2 cellular contexts compared by ENCODE assay signal in the genomic region with DNA sequence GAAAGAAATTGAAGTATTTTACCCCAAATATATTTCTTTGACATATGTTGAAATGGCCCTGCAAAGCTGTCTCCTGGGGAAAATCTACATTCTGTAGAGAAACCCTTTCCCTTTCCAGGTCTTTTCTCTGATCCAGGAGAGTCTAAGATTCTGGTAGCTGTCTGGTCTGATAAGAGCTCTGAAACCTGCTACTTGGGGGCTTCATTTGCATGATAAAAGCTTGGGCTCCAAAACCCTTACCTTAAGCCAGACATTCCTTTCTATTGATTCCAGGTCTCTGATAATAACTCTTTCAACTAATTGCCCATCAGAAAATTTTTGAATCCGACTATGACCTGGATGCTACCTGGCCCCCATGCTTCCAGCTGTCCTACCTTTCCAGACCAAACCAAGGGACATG.
TF ChIP-seq lines count a peak whose summit lies in the region.

No MANE protein-coding gene starts in this region.

TF ChIP-seq in GM23338, 12 proteins besides CTCF, POLR2A, EP300 and RAD21:
- TF ChIP-seq, protein P1, sequence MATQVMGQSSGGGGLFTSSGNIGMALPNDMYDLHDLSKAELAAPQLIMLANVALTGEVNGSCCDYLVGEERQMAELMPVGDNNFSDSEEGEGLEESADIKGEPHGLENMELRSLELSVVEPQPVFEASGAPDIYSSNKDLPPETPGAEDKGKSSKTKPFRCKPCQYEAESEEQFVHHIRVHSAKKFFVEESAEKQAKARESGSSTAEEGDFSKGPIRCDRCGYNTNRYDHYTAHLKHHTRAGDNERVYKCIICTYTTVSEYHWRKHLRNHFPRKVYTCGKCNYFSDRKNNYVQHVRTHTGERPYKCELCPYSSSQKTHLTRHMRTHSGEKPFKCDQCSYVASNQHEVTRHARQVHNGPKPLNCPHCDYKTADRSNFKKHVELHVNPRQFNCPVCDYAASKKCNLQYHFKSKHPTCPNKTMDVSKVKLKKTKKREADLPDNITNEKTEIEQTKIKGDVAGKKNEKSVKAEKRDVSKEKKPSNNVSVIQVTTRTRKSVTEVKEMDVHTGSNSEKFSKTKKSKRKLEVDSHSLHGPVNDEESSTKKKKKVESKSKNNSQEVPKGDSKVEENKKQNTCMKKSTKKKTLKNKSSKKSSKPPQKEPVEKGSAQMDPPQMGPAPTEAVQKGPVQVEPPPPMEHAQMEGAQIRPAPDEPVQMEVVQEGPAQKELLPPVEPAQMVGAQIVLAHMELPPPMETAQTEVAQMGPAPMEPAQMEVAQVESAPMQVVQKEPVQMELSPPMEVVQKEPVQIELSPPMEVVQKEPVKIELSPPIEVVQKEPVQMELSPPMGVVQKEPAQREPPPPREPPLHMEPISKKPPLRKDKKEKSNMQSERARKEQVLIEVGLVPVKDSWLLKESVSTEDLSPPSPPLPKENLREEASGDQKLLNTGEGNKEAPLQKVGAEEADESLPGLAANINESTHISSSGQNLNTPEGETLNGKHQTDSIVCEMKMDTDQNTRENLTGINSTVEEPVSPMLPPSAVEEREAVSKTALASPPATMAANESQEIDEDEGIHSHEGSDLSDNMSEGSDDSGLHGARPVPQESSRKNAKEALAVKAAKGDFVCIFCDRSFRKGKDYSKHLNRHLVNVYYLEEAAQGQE (IDR thresholded peaks at IDR 0.05; ENCODE audit: unreplicated experiment), result no peak
- TF ChIP-seq EZH2phosphoT487 (IDR thresholded peaks at IDR 0.05; ENCODE audit: unreplicated experiment) (no peak), CREB1 (CRISPR knock-in tag; IDR thresholded peaks at IDR 0.05; ENCODE audit: low read depth) (no peak), JUNB (IDR thresholded peaks at IDR 0.05; ENCODE audit: unreplicated experiment) (no peak), POLR2AphosphoS5 (IDR thresholded peaks at IDR 0.05; ENCODE audit: low read depth) (no peak), ZNF114 (CRISPR knock-in tag; IDR thresholded peaks at IDR 0.05) (no peak), ZNF331 (CRISPR knock-in tag; IDR thresholded peaks at IDR 0.05; ENCODE audit: low read depth) (no peak)
- TF ChIP-seq, protein P2, sequence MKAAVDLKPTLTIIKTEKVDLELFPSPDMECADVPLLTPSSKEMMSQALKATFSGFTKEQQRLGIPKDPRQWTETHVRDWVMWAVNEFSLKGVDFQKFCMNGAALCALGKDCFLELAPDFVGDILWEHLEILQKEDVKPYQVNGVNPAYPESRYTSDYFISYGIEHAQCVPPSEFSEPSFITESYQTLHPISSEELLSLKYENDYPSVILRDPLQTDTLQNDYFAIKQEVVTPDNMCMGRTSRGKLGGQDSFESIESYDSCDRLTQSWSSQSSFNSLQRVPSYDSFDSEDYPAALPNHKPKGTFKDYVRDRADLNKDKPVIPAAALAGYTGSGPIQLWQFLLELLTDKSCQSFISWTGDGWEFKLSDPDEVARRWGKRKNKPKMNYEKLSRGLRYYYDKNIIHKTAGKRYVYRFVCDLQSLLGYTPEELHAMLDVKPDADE (IDR thresholded peaks at IDR 0.05), result no peak
- TF ChIP-seq, protein P3, sequence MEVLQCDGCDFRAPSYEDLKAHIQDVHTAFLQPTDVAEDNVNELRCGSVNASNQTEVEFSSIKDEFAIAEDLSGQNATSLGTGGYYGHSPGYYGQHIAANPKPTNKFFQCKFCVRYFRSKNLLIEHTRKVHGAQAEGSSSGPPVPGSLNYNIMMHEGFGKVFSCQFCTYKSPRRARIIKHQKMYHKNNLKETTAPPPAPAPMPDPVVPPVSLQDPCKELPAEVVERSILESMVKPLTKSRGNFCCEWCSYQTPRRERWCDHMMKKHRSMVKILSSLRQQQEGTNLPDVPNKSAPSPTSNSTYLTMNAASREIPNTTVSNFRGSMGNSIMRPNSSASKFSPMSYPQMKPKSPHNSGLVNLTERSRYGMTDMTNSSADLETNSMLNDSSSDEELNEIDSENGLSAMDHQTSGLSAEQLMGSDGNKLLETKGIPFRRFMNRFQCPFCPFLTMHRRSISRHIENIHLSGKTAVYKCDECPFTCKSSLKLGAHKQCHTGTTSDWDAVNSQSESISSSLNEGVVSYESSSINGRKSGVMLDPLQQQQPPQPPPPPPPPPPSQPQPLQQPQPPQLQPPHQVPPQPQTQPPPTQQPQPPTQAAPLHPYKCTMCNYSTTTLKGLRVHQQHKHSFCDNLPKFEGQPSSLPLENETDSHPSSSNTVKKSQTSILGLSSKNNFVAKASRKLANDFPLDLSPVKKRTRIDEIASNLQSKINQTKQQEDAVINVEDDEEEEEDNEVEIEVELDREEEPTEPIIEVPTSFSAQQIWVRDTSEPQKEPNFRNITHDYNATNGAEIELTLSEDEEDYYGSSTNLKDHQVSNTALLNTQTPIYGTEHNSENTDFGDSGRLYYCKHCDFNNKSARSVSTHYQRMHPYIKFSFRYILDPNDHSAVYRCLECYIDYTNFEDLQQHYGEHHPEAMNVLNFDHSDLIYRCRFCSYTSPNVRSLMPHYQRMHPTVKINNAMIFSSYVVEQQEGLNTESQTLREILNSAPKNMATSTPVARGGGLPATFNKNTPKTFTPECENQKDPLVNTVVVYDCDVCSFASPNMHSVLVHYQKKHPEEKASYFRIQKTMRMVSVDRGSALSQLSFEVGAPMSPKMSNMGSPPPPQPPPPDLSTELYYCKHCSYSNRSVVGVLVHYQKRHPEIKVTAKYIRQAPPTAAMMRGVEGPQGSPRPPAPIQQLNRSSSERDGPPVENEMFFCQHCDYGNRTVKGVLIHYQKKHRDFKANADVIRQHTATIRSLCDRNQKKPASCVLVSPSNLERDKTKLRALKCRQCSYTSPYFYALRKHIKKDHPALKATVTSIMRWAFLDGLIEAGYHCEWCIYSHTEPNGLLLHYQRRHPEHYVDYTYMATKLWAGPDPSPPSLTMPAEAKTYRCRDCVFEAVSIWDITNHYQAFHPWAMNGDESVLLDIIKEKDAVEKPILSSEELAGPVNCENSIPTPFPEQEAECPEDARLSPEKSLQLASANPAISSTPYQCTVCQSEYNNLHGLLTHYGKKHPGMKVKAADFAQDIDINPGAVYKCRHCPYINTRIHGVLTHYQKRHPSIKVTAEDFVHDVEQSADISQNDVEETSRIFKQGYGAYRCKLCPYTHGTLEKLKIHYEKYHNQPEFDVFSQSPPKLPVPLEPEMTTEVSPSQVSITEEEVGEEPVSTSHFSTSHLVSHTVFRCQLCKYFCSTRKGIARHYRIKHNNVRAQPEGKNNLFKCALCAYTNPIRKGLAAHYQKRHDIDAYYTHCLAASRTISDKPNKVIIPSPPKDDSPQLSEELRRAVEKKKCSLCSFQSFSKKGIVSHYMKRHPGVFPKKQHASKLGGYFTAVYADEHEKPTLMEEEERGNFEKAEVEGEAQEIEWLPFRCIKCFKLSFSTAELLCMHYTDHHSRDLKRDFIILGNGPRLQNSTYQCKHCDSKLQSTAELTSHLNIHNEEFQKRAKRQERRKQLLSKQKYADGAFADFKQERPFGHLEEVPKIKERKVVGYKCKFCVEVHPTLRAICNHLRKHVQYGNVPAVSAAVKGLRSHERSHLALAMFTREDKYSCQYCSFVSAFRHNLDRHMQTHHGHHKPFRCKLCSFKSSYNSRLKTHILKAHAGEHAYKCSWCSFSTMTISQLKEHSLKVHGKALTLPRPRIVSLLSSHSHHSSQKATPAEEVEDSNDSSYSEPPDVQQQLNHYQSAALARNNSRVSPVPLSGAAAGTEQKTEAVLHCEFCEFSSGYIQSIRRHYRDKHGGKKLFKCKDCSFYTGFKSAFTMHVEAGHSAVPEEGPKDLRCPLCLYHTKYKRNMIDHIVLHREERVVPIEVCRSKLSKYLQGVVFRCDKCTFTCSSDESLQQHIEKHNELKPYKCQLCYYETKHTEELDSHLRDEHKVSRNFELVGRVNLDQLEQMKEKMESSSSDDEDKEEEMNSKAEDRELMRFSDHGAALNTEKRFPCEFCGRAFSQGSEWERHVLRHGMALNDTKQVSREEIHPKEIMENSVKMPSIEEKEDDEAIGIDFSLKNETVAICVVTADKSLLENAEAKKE (CRISPR knock-in tag; IDR thresholded peaks at IDR 0.05), result no peak
TF ChIP-seq in GM23338: peak in this region for 0.

TF ChIP-seq in WTC11, 78 proteins besides CTCF, POLR2A, EP300 and RAD21 (continued from another document):
- TF ChIP-seq TCF7 (CRISPR knock-in tag; IDR thresholded peaks at IDR 0.05; ENCODE audit: low read depth), result no peak
- TF ChIP-seq FOXP1 (CRISPR knock-in tag; IDR thresholded peaks at IDR 0.05; ENCODE audit: borderline replicate concordance), result no peak
- no peak for TF ChIP-seq ETV6 (CRISPR knock-in tag; IDR thresholded peaks at IDR 0.05)
- TF ChIP-seq, protein P4, sequence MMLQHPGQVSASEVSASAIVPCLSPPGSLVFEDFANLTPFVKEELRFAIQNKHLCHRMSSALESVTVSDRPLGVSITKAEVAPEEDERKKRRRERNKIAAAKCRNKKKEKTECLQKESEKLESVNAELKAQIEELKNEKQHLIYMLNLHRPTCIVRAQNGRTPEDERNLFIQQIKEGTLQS (CRISPR knock-in tag; conservative IDR thresholded peaks at IDR 0.05), result no peak
- TF ChIP-seq, protein P5, sequence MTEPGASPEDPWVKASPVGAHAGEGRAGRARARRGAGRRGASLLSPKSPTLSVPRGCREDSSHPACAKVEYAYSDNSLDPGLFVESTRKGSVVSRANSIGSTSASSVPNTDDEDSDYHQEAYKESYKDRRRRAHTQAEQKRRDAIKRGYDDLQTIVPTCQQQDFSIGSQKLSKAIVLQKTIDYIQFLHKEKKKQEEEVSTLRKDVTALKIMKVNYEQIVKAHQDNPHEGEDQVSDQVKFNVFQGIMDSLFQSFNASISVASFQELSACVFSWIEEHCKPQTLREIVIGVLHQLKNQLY (CRISPR knock-in tag; IDR thresholded peaks at IDR 0.05), result no peak
- TF ChIP-seq, protein P6, sequence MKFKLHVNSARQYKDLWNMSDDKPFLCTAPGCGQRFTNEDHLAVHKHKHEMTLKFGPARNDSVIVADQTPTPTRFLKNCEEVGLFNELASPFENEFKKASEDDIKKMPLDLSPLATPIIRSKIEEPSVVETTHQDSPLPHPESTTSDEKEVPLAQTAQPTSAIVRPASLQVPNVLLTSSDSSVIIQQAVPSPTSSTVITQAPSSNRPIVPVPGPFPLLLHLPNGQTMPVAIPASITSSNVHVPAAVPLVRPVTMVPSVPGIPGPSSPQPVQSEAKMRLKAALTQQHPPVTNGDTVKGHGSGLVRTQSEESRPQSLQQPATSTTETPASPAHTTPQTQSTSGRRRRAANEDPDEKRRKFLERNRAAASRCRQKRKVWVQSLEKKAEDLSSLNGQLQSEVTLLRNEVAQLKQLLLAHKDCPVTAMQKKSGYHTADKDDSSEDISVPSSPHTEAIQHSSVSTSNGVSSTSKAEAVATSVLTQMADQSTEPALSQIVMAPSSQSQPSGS (CRISPR knock-in tag; IDR thresholded peaks at IDR 0.05; ENCODE audit: borderline replicate concordance, low read depth), result no peak
- TF ChIP-seq, protein P7, sequence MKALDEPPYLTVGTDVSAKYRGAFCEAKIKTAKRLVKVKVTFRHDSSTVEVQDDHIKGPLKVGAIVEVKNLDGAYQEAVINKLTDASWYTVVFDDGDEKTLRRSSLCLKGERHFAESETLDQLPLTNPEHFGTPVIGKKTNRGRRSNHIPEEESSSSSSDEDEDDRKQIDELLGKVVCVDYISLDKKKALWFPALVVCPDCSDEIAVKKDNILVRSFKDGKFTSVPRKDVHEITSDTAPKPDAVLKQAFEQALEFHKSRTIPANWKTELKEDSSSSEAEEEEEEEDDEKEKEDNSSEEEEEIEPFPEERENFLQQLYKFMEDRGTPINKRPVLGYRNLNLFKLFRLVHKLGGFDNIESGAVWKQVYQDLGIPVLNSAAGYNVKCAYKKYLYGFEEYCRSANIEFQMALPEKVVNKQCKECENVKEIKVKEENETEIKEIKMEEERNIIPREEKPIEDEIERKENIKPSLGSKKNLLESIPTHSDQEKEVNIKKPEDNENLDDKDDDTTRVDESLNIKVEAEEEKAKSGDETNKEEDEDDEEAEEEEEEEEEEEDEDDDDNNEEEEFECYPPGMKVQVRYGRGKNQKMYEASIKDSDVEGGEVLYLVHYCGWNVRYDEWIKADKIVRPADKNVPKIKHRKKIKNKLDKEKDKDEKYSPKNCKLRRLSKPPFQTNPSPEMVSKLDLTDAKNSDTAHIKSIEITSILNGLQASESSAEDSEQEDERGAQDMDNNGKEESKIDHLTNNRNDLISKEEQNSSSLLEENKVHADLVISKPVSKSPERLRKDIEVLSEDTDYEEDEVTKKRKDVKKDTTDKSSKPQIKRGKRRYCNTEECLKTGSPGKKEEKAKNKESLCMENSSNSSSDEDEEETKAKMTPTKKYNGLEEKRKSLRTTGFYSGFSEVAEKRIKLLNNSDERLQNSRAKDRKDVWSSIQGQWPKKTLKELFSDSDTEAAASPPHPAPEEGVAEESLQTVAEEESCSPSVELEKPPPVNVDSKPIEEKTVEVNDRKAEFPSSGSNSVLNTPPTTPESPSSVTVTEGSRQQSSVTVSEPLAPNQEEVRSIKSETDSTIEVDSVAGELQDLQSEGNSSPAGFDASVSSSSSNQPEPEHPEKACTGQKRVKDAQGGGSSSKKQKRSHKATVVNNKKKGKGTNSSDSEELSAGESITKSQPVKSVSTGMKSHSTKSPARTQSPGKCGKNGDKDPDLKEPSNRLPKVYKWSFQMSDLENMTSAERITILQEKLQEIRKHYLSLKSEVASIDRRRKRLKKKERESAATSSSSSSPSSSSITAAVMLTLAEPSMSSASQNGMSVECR (CRISPR knock-in tag; IDR thresholded peaks at IDR 0.05; ENCODE audit: borderline replicate concordance), result no peak
- TF ChIP-seq GRHL2 (CRISPR knock-in tag; IDR thresholded peaks at IDR 0.05; ENCODE audit: insufficient replicate concordance, severe bottlenecking), result no peak
- TF ChIP-seq, protein P8, sequence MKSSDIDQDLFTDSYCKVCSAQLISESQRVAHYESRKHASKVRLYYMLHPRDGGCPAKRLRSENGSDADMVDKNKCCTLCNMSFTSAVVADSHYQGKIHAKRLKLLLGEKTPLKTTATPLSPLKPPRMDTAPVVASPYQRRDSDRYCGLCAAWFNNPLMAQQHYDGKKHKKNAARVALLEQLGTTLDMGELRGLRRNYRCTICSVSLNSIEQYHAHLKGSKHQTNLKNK (CRISPR knock-in tag; IDR thresholded peaks at IDR 0.05), result no peak
- no peak for TF ChIP-seq FOXJ3 (CRISPR knock-in tag; IDR thresholded peaks at IDR 0.05; ENCODE audit: borderline replicate concordance)
- TF ChIP-seq ZNF219 (CRISPR knock-in tag; IDR thresholded peaks at IDR 0.05; ENCODE audit: borderline replicate concordance), result no peak
- TF ChIP-seq CREB1 (CRISPR knock-in tag; IDR thresholded peaks at IDR 0.05), result no peak
- TF ChIP-seq, protein P9, sequence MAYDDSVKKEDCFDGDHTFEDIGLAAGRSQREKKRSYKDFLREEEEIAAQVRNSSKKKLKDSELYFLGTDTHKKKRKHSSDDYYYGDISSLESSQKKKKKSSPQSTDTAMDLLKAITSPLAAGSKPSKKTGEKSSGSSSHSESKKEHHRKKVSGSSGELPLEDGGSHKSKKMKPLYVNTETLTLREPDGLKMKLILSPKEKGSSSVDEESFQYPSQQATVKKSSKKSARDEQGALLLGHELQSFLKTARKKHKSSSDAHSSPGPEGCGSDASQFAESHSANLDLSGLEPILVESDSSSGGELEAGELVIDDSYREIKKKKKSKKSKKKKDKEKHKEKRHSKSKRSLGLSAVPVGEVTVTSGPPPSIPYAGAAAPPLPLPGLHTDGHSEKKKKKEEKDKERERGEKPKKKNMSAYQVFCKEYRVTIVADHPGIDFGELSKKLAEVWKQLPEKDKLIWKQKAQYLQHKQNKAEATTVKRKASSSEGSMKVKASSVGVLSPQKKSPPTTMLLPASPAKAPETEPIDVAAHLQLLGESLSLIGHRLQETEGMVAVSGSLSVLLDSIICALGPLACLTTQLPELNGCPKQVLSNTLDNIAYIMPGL (CRISPR knock-in tag; IDR thresholded peaks at IDR 0.05), result no peak
- no peak for TF ChIP-seq JUN (CRISPR knock-in tag; IDR thresholded peaks at IDR 0.05)
